In the genomic region with DNA sequence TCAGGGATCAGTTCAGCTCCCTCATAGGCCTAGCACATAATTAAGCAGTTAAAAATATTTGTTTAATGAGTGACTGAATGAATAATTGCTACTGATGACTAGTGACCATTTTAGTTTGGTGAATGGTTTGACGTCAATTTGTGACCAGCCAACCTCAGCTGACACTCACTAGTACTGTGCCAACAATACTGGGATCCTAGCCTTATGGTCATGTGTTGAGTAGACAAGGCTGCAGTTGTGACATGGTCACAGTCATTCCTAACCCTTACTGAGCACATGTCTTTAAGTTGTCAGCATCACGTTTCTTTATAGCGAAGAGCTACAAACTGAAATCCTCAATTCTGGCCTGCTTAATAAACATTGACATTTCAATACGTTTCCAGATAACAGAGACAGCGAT, we compare ENCODE assay signal across 19 cellular contexts.
"Had no signal": no experiment of that assay in that cellular context is flagged by ENCODE, and none has a peak within 500 bp of the region (broad histone marks: within the 10 kb centered on the region; RNA-seq: fewer than 3 reads in every experiment).

No MANE protein-coding gene starts in this region.

- H3K9me3 Mint-ChIP-seq: activated CD4-positive, alpha-beta memory T cell treated with anti-CD3 and anti-CD28 coated beads, Interleukin-2, amount 10 ng/mL, durations not matched to agents 7 days and 5 days; activated naive CD4-positive, alpha-beta T cell treated with anti-CD3 and anti-CD28 coated beads, Interleukin-2, amount 50 U/mL, for 24 hours; activated T-cell treated with anti-CD3 and anti-CD28 coated beads, Interleukin-2, amount 50 U/mL, for 4 hours; memory B cell; stimulated activated naive CD8-positive, alpha-beta T cell treated with anti-CD3 and anti-CD28 coated beads, Interleukin-15, amount 100 ng/mL, for 72 hours had no signal

- H3K27ac ChIP-seq: adrenal gland, cardiac muscle cell, coronary artery, esophagus squamous epithelium, neutrophil, right lobe of liver, WERI-Rb-1 had no signal

- H3K36me3 Mint-ChIP-seq: activated naive CD4-positive, alpha-beta T cell treated with anti-CD3 and anti-CD28 coated beads, Interleukin-2, amount 50 U/mL, for 24 hours; memory B cell; natural killer cell had no signal

- H3K27ac Mint-ChIP-seq: activated CD4-positive, alpha-beta memory T cell treated with anti-CD3 and anti-CD28 coated beads, Interleukin-2, amount 10 ng/mL, durations not matched to agents 7 days and 5 days; activated naive CD4-positive, alpha-beta T cell treated with anti-CD3 and anti-CD28 coated beads, Interleukin-2, amount 50 U/mL, for 24 hours; memory B cell; natural killer cell; stimulated activated naive CD8-positive, alpha-beta T cell treated with anti-CD3 and anti-CD28 coated beads, Interleukin-15, amount 100 ng/mL, for 72 hours; T-helper 17 cell had no signal

- H3K27me3 ChIP-seq: adrenal gland, cardiac muscle cell, esophagus squamous epithelium, right lobe of liver had no signal

- H3K4me3 Mint-ChIP-seq: activated CD4-positive, alpha-beta memory T cell treated with anti-CD3 and anti-CD28 coated beads, Interleukin-2, amount 10 ng/mL, durations not matched to agents 7 days and 5 days; activated naive CD4-positive, alpha-beta T cell treated with anti-CD3 and anti-CD28 coated beads, Interleukin-2, amount 50 U/mL, for 24 hours; activated T-cell treated with anti-CD3 and anti-CD28 coated beads, Interleukin-2, amount 50 U/mL, for 4 hours; memory B cell; natural killer cell; stimulated activated naive CD8-positive, alpha-beta T cell treated with anti-CD3 and anti-CD28 coated beads, Interleukin-15, amount 100 ng/mL, for 72 hours; T-helper 17 cell had no signal

- H3K4me1 Mint-ChIP-seq: activated CD4-positive, alpha-beta memory T cell treated with anti-CD3 and anti-CD28 coated beads, Interleukin-2, amount 10 ng/mL, durations not matched to agents 7 days and 5 days; activated naive CD4-positive, alpha-beta T cell treated with anti-CD3 and anti-CD28 coated beads, Interleukin-2, amount 50 U/mL, for 24 hours; memory B cell; natural killer cell; stimulated activated naive CD8-positive, alpha-beta T cell treated with anti-CD3 and anti-CD28 coated beads, Interleukin-15, amount 100 ng/mL, for 72 hours; T-helper 17 cell had no signal

- ATAC-seq: activated T-cell treated with anti-CD3 and anti-CD28 coated beads, Interleukin-2, amount 50 U/mL, for 4 hours; left lobe of liver; natural killer cell; right lobe of liver; stimulated activated naive CD8-positive, alpha-beta T cell treated with anti-CD3 and anti-CD28 coated beads, Interleukin-15, amount 100 ng/mL, for 72 hours; T-helper 17 cell had no signal

- DNase-seq: activated CD4-positive, alpha-beta memory T cell treated with anti-CD3 and anti-CD28 coated beads, Interleukin-2, amount 10 ng/mL, durations not matched to agents 7 days and 5 days; activated effector memory CD4-positive, alpha-beta T cell treated with Interleukin-2 at 50 U/mL for 16 hours; activated T-cell treated with anti-CD3 and anti-CD28 coated beads, Interleukin-2, amount 50 U/mL, for 4 hours; adrenal gland; effector CD8-positive, alpha-beta T cell; esophagus squamous epithelium; foreskin fibroblast; islet precursor cell; natural killer cell; right lobe of liver; stimulated activated naive CD8-positive, alpha-beta T cell treated with anti-CD3 and anti-CD28 coated beads, Interleukin-15, amount 100 ng/mL, for 72 hours; T-helper 17 cell; WERI-Rb-1 had no signal

- H3K9me3 ChIP-seq: adrenal gland, esophagus squamous epithelium, neutrophil, right lobe of liver had no signal

- H3K4me3 ChIP-seq: adrenal gland, cardiac muscle cell, coronary artery, esophagus squamous epithelium, right lobe of liver had no signal

- H3K36me3 ChIP-seq: adrenal gland, cardiac muscle cell, esophagus squamous epithelium, neutrophil, right lobe of liver, WERI-Rb-1 had no signal

- H3K4me1 ChIP-seq: adrenal gland, esophagus squamous epithelium, right lobe of liver had no signal
